ENCODE assay signal across 11 cellular contexts in the genomic region with DNA sequence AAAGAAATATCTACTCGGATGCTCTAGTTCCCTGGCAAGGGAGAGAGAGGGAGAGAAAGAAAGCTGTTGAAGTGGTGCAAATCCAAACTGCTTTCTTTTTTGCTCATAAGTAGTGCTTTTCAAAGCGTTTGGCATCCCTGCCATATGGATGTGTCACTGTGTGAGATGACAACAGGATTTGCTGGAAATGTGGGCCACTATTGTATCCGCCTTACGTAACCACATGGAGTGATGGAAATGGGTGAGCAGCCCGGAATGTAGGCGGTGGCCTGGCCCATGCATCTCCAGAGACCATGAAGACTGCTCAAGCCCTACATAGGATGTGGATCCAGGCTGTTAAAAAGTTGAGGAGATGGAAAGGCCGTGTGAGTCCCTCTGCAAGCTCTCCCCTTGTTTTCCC. TPM values are rescaled to one million over a fixed set of nuclear protein-coding genes. Genes with fewer than 3 reads are reported as not detected.
DNase-seq lines count a peak whose midpoint lies in the region; ATAC-seq and TF ChIP-seq lines count a peak whose summit lies in the region.
"Had no signal": no experiment of that assay in that cellular context is flagged by ENCODE, and none has a peak within 500 bp of the region (broad histone marks: within the 10 kb centered on the region; RNA-seq: fewer than 3 reads in every experiment).

No MANE protein-coding gene starts in this region.

- peaks cover 11% of the 10 kb centered on the region for H3K36me3 Mint-ChIP-seq in MCF 10A (ENCODE audit: insufficient read depth, unreplicated experiment)
- H3K36me3 Mint-ChIP-seq: naive thymus-derived CD8-positive, alpha-beta T cell had no signal

- no peaks in the 10 kb centered on the region for H3K27me3 ChIP-seq in breast epithelium
- no peaks in the 10 kb centered on the region for H3K27me3 ChIP-seq in mesendoderm (ENCODE audit: insufficient read depth, low read length, poor library complexity)

- no peak overlapping the region for H4K5ac ChIP-seq in mesendoderm (ENCODE audit: low read length)

- H3K36me3 ChIP-seq in breast epithelium (no peaks in the 10 kb centered on the region), mesendoderm (ENCODE audit: control insufficient read depth, insufficient read depth, low read length) (no peaks in the 10 kb centered on the region)

- DNase-seq in MCF 10A (ENCODE audit: unreplicated experiment) = peak; percentile 26
- DNase-seq in breast epithelium (ENCODE audit: low spot score in 2 of 2) = no peak
- peak; percentile 75 for DNase-seq in fibroblast of pulmonary artery (ENCODE audit: low read depth)
- peak; percentile 49 for DNase-seq in mesendoderm
- DNase-seq in stimulated activated CD4-positive, alpha-beta T cell treated with anti-CD3 and anti-CD28 coated beads, Interleukin-12 subunit alpha, Interleukin-12 subunit beta, amount 100 ng/mL, for 4 hours = no peak
- DNase-seq in NCI-H1930 (lab: John Stamatoyannopoulos, UW) = no peak
- DNase-seq in GM20000 (ENCODE audit: low spot score) = no peak
- DNase-seq: activated naive CD4-positive, alpha-beta T cell treated with Interleukin-2 at 50 U/mL for 16 hours; naive thymus-derived CD8-positive, alpha-beta T cell had no signal

- H3K4me1 ChIP-seq in breast epithelium (no peaks in the 10 kb centered on the region), mesendoderm (ENCODE audit: control insufficient read depth, low read depth, low read length) (peaks cover 17% of the 10 kb centered on the region)

- no peak overlapping the region for H3K23ac ChIP-seq in mesendoderm (ENCODE audit: low read length)

- H3K27ac ChIP-seq in breast epithelium = no peak overlapping the region
- H3K27ac ChIP-seq in mesendoderm (ENCODE audit: low read depth, low read length) = no peak overlapping the region
- H3K27ac ChIP-seq: 22Rv1 had no signal

- ATAC-seq in GM21529 (IDR thresholded peaks at IDR 0.05; ENCODE audit: unreplicated experiment) = no peak
- ATAC-seq: naive thymus-derived CD8-positive, alpha-beta T cell had no signal

- H2BK120ac ChIP-seq in mesendoderm (ENCODE audit: low read depth, low read length) = no peak overlapping the region

- intact Hi-C loops in MCF 10A (cut with micrococcal nuclease) = no loop called here
- intact Hi-C loops in breast epithelium (cut with DNase I; ENCODE audit: low total_unique reads) = no loop called here

- no CpG with 5 or more reads among the region's 7 CpGs for WGBS in mesendoderm (ENCODE audit: extremely low coverage, insufficient coverage, low lambda C conversion rate)

- H3K4me3 Mint-ChIP-seq in MCF 10A (ENCODE audit: unreplicated experiment) = no peak overlapping the region
- H3K4me3 Mint-ChIP-seq: naive thymus-derived CD8-positive, alpha-beta T cell had no signal

- H3K18ac ChIP-seq in mesendoderm (ENCODE audit: low read length) = no peak overlapping the region

- H2BK5ac ChIP-seq in mesendoderm (ENCODE audit: low read length) = no peak overlapping the region

- no peak overlapping the region for H3K27ac Mint-ChIP-seq in MCF 10A (ENCODE audit: low read depth, unreplicated experiment)
- H3K27ac Mint-ChIP-seq: naive thymus-derived CD8-positive, alpha-beta T cell had no signal

- no peak overlapping the region for H3K56ac ChIP-seq in mesendoderm (ENCODE audit: low read length)

- H4K8ac ChIP-seq in mesendoderm (ENCODE audit: low read depth, low read length) = no peak overlapping the region

- H3K4me2 ChIP-seq in mesendoderm (ENCODE audit: low read length) = no peak overlapping the region

- no peaks in the 10 kb centered on the region for H3K9me3 ChIP-seq in breast epithelium

- H3K4me3 ChIP-seq in breast epithelium (no peak overlapping the region), fibroblast of pulmonary artery (replicated peaks; ENCODE audit: low read depth, low read length) (no peak overlapping the region), mesendoderm (ENCODE audit: low read length) (no peak overlapping the region)

- no peak for TF ChIP-seq POLR2A in breast epithelium (IDR thresholded peaks at IDR 0.05)

- POLR2A ChIA-PET in MCF 10A (lab: Yijun Ruan, JAX) = interaction anchor here (0.9 kb wide), 1 partner anchor 21 kb away, joined by 3 read pairs; no protein-coding TSS in a partner anchor

- CTCF ChIA-PET in MCF 10A (lab: Yijun Ruan, JAX) = interaction anchor here (0.6 to 7.0 kb wide), 3 partner anchors 13 to 199 kb away, joined by 3 to 35 read pairs (median 5); no protein-coding TSS in a partner anchor

- BruUV-seq in MCF 10A (replicated peaks; lab: Mats Ljungman, UMichigan) = no TSS peak

- TF ChIP-seq CTCF in MCF 10A (IDR thresholded peaks at IDR 0.05; ENCODE audit: unreplicated experiment) (no peak), breast epithelium (IDR thresholded peaks at IDR 0.05) (no peak), fibroblast of pulmonary artery (IDR thresholded peaks at IDR 0.05; ENCODE audit: low read length, missing control alignments) (no peak), GM20000 (IDR thresholded peaks at IDR 0.05; ENCODE audit: extremely low read depth, missing control alignments) (no peak)

- no peaks in the 10 kb centered on the region for H3K9me3 Mint-ChIP-seq in MCF 10A (ENCODE audit: unreplicated experiment)
- H3K9me3 Mint-ChIP-seq: naive thymus-derived CD8-positive, alpha-beta T cell had no signal

- no peak overlapping the region for H3K4ac ChIP-seq in mesendoderm (ENCODE audit: low read depth, low read length)

- H2AK5ac ChIP-seq in mesendoderm (ENCODE audit: low read length) = no peak overlapping the region

- H3K79me2 ChIP-seq in mesendoderm (ENCODE audit: control insufficient read depth, insufficient read depth, low read length) = peaks cover 18% of the 10 kb centered on the region

- no peak overlapping the region for H2BK15ac ChIP-seq in mesendoderm (replicated peaks; ENCODE audit: low read depth)

- H3K79me1 ChIP-seq in mesendoderm (ENCODE audit: low read length) = peaks cover 13% of the 10 kb centered on the region

- H3K27me3 Mint-ChIP-seq in MCF 10A (ENCODE audit: insufficient read depth, unreplicated experiment) = no peaks in the 10 kb centered on the region
- H3K27me3 Mint-ChIP-seq: naive thymus-derived CD8-positive, alpha-beta T cell had no signal

- H3K9ac ChIP-seq in mesendoderm (ENCODE audit: low read length) = no peak overlapping the region

- H3K4me1 Mint-ChIP-seq in MCF 10A (ENCODE audit: insufficient read depth, unreplicated experiment) = peaks cover 21% of the 10 kb centered on the region

RNA-seq across cellular contexts. Expression of a gene that starts 30.8 kb away (rescaled TPM):
- total RNA-seq in MCF 10A (2022) (47.2 and 52.2 TPM in 2 replicates), breast epithelium (100 to 1,000 TPM in 2 of 3 donors, 10 to 100 TPM in 1; 85.2 to 125 (median 108) TPM)
- polyA plus RNA-seq in mesendoderm (2013, experiment 1 of 2) = 65.2 TPM
- polyA plus RNA-seq in mesendoderm (2013, experiment 2 of 2) = 64.3 TPM

Comparison
In these comparisons a context has a peak if more than half of its experiments do, and no peak if none do; other contexts are left out.
1. DNase-seq: peak in MCF 10A (single experiment), fibroblast of pulmonary artery (single experiment) and mesendoderm (single experiment); none in breast epithelium (0 of 2), stimulated activated CD4-positive, alpha-beta T cell treated with anti-CD3 and anti-CD28 coated beads, Interleukin-12 subunit alpha, Interleukin-12 subunit beta, amount 100 ng/mL, for 4 hours (single experiment), NCI-H1930 (0 of 2) and GM20000 (single experiment).